2 cellular contexts compared by ENCODE assay signal in the genomic region with DNA sequence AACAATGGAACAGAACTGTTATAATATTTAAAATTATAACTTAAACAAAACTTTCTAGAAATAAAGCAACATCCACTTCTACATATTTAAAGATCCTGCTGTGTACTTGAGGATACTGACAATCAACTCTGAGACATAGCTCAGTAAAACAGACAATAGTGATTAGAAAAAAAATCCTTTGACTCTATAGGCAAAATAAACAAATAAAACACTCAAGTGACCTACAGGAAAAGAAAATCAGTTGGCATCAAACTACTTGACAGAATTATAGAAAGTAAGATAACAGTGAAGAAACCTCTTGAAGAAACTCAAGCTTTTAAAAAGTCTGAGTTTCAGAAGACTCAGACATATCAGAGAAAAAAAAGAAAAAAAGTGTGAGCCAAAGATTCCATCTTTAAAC.
TF ChIP-seq lines count a peak whose summit lies in the region.

No MANE protein-coding gene starts in this region.

TF ChIP-seq in A549, 52 proteins besides CTCF, POLR2A, EP300 and RAD21:
- TF ChIP-seq, protein P1, sequence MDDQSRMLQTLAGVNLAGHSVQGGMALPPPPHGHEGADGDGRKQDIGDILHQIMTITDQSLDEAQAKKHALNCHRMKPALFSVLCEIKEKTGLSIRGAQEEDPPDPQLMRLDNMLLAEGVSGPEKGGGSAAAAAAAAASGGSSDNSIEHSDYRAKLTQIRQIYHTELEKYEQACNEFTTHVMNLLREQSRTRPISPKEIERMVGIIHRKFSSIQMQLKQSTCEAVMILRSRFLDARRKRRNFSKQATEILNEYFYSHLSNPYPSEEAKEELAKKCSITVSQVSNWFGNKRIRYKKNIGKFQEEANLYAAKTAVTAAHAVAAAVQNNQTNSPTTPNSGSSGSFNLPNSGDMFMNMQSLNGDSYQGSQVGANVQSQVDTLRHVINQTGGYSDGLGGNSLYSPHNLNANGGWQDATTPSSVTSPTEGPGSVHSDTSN (IDR thresholded peaks at IDR 0.05): no peak
- TF ChIP-seq RNF2 (IDR thresholded peaks at IDR 0.05; ENCODE audit: borderline replicate concordance, low read depth): no peak

TF ChIP-seq in HepG2, 621 proteins besides CTCF, POLR2A, EP300 and RAD21:
- TF ChIP-seq MATR3 (CRISPR knock-in tag; IDR thresholded peaks at IDR 0.05) (no peak), ZNF468 (CRISPR knock-in tag; IDR thresholded peaks at IDR 0.05) (no peak), ZMYM3 (CRISPR knock-in tag; IDR thresholded peaks at IDR 0.05) (no peak), ZNF430 (CRISPR knock-in tag; IDR thresholded peaks at IDR 0.05) (no peak), ZNF605 (CRISPR knock-in tag; IDR thresholded peaks at IDR 0.05) (no peak), ZNF788 (CRISPR knock-in tag; IDR thresholded peaks at IDR 0.05; ENCODE audit: borderline replicate concordance) (no peak), MBD4 (IDR thresholded peaks at IDR 0.05; ENCODE audit: borderline replicate concordance, low read length) (no peak), ZNF235 (CRISPR knock-in tag; IDR thresholded peaks at IDR 0.05; ENCODE audit: borderline replicate concordance) (no peak)
- TF ChIP-seq, protein P2, sequence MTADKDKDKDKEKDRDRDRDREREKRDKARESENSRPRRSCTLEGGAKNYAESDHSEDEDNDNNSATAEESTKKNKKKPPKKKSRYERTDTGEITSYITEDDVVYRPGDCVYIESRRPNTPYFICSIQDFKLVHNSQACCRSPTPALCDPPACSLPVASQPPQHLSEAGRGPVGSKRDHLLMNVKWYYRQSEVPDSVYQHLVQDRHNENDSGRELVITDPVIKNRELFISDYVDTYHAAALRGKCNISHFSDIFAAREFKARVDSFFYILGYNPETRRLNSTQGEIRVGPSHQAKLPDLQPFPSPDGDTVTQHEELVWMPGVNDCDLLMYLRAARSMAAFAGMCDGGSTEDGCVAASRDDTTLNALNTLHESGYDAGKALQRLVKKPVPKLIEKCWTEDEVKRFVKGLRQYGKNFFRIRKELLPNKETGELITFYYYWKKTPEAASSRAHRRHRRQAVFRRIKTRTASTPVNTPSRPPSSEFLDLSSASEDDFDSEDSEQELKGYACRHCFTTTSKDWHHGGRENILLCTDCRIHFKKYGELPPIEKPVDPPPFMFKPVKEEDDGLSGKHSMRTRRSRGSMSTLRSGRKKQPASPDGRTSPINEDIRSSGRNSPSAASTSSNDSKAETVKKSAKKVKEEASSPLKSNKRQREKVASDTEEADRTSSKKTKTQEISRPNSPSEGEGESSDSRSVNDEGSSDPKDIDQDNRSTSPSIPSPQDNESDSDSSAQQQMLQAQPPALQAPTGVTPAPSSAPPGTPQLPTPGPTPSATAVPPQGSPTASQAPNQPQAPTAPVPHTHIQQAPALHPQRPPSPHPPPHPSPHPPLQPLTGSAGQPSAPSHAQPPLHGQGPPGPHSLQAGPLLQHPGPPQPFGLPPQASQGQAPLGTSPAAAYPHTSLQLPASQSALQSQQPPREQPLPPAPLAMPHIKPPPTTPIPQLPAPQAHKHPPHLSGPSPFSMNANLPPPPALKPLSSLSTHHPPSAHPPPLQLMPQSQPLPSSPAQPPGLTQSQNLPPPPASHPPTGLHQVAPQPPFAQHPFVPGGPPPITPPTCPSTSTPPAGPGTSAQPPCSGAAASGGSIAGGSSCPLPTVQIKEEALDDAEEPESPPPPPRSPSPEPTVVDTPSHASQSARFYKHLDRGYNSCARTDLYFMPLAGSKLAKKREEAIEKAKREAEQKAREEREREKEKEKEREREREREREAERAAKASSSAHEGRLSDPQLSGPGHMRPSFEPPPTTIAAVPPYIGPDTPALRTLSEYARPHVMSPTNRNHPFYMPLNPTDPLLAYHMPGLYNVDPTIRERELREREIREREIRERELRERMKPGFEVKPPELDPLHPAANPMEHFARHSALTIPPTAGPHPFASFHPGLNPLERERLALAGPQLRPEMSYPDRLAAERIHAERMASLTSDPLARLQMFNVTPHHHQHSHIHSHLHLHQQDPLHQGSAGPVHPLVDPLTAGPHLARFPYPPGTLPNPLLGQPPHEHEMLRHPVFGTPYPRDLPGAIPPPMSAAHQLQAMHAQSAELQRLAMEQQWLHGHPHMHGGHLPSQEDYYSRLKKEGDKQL (CRISPR knock-in tag; IDR thresholded peaks at IDR 0.05; ENCODE audit: low read depth): no peak
- TF ChIP-seq, protein P3, sequence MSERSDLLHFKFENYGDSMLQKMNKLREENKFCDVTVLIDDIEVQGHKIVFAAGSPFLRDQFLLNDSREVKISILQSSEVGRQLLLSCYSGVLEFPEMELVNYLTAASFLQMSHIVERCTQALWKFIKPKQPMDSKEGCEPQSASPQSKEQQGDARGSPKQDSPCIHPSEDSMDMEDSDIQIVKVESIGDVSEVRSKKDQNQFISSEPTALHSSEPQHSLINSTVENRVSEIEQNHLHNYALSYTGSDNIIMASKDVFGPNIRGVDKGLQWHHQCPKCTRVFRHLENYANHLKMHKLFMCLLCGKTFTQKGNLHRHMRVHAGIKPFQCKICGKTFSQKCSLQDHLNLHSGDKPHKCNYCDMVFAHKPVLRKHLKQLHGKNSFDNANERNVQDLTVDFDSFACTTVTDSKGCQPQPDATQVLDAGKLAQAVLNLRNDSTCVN (CRISPR knock-in tag; IDR thresholded peaks at IDR 0.05; ENCODE audit: borderline replicate concordance): no peak
- TF ChIP-seq, protein P4, sequence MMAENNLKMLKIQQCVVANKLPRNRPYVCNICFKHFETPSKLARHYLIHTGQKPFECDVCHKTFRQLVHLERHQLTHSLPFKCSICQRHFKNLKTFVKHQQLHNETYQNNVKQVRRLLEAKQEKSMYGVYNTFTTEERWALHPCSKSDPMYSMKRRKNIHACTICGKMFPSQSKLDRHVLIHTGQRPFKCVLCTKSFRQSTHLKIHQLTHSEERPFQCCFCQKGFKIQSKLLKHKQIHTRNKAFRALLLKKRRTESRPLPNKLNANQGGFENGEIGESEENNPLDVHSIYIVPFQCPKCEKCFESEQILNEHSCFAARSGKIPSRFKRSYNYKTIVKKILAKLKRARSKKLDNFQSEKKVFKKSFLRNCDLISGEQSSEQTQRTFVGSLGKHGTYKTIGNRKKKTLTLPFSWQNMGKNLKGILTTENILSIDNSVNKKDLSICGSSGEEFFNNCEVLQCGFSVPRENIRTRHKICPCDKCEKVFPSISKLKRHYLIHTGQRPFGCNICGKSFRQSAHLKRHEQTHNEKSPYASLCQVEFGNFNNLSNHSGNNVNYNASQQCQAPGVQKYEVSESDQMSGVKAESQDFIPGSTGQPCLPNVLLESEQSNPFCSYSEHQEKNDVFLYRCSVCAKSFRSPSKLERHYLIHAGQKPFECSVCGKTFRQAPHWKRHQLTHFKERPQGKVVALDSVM (CRISPR knock-in tag; IDR thresholded peaks at IDR 0.05): no peak
- TF ChIP-seq, protein P5, sequence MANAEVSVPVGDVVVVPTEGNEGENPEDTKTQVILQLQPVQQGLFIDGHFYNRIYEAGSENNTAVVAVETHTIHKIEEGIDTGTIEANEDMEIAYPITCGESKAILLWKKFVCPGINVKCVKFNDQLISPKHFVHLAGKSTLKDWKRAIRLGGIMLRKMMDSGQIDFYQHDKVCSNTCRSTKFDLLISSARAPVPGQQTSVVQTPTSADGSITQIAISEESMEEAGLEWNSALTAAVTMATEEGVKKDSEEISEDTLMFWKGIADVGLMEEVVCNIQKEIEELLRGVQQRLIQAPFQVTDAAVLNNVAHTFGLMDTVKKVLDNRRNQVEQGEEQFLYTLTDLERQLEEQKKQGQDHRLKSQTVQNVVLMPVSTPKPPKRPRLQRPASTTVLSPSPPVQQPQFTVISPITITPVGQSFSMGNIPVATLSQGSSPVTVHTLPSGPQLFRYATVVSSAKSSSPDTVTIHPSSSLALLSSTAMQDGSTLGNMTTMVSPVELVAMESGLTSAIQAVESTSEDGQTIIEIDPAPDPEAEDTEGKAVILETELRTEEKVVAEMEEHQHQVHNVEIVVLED (CRISPR knock-in tag; IDR thresholded peaks at IDR 0.05; ENCODE audit: borderline replicate concordance): no peak
- TF ChIP-seq, protein P6, sequence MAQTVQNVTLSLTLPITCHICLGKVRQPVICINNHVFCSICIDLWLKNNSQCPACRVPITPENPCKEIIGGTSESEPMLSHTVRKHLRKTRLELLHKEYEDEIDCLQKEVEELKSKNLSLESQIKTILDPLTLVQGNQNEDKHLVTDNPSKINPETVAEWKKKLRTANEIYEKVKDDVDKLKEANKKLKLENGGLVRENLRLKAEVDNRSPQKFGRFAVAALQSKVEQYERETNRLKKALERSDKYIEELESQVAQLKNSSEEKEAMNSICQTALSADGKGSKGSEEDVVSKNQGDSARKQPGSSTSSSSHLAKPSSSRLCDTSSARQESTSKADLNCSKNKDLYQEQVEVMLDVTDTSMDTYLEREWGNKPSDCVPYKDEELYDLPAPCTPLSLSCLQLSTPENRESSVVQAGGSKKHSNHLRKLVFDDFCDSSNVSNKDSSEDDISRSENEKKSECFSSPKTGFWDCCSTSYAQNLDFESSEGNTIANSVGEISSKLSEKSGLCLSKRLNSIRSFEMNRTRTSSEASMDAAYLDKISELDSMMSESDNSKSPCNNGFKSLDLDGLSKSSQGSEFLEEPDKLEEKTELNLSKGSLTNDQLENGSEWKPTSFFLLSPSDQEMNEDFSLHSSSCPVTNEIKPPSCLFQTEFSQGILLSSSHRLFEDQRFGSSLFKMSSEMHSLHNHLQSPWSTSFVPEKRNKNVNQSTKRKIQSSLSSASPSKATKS (CRISPR knock-in tag; IDR thresholded peaks at IDR 0.05): no peak
- TF ChIP-seq, protein P7, sequence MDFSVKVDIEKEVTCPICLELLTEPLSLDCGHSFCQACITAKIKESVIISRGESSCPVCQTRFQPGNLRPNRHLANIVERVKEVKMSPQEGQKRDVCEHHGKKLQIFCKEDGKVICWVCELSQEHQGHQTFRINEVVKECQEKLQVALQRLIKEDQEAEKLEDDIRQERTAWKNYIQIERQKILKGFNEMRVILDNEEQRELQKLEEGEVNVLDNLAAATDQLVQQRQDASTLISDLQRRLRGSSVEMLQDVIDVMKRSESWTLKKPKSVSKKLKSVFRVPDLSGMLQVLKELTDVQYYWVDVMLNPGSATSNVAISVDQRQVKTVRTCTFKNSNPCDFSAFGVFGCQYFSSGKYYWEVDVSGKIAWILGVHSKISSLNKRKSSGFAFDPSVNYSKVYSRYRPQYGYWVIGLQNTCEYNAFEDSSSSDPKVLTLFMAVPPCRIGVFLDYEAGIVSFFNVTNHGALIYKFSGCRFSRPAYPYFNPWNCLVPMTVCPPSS (IDR thresholded peaks at IDR 0.05): no peak
